In the genomic region with DNA sequence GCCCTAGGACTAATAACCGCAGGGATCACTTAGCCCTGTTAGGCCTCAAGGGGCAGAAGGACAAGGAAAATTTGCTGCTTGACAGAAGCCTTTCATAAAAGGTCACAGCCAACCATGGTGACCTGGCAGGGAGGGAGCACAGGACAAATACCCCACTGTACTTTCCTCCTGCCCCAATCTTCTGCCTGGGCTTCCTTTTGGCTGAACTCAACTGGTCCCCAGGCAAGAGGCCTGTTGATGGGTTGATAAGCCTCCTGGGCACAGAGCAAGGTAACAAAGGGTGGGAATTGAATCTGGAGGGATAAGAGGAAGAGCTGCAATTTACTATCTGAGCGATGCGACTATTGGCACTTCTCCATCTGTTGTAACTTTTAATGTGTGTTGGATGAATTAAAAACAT, we compare ENCODE assay signal across 24 cellular contexts.
"Had no signal": no experiment of that assay in that cellular context is flagged by ENCODE, and none has a peak within 500 bp of the region (broad histone marks: within the 10 kb centered on the region; RNA-seq: fewer than 3 reads in every experiment).

No MANE protein-coding gene starts in this region.

- DNase-seq: colonic mucosa; cortex of kidney; effector CD8-positive, alpha-beta T cell; effector memory CD8-positive, alpha-beta T cell; endodermal cell; erythroblast; esophagus squamous epithelium; foreskin fibroblast; foreskin melanocyte; gastrocnemius medialis; heart left ventricle; hypothalamus; immature natural killer cell; left cardiac atrium; left lung; left ventricle myocardium superior; lower lobe of right lung; mesenchymal stem cell; midbrain; naive thymus-derived CD4-positive, alpha-beta T cell had no signal

- H3K36me3 Mint-ChIP-seq: immature natural killer cell; naive thymus-derived CD4-positive, alpha-beta T cell had no signal

- H3K9me3 ChIP-seq: colonic mucosa, esophagus squamous epithelium, gastrocnemius medialis, heart left ventricle, left lung, lower lobe of right lung had no signal

- H3K79me2 ChIP-seq: hepatocyte had no signal

- H3K4me2 ChIP-seq: hepatocyte had no signal

- ATAC-seq: effector memory CD8-positive, alpha-beta T cell; esophagus mucosa; gastrocnemius medialis; heart left ventricle; left cardiac atrium; left lung; left ventricle myocardium superior; lower lobe of right lung; naive thymus-derived CD4-positive, alpha-beta T cell had no signal

- H3K9me3 Mint-ChIP-seq: dendritic cell treated with granulocyte-macrophage colony-stimulating factor and Interleukin-4, amounts not matched to agents 40 ng/mL and 50 ng/mL, for 4 days; endodermal cell had no signal

- H3K27ac Mint-ChIP-seq: dendritic cell treated with granulocyte-macrophage colony-stimulating factor and Interleukin-4, amounts not matched to agents 40 ng/mL and 50 ng/mL, for 4 days; effector memory CD8-positive, alpha-beta T cell; endodermal cell; immature natural killer cell; naive thymus-derived CD4-positive, alpha-beta T cell had no signal

- H3K27me3 Mint-ChIP-seq: dendritic cell treated with granulocyte-macrophage colony-stimulating factor and Interleukin-4, amounts not matched to agents 40 ng/mL and 50 ng/mL, for 4 days; effector memory CD8-positive, alpha-beta T cell; naive thymus-derived CD4-positive, alpha-beta T cell had no signal

- H3K4me3 ChIP-seq: colonic mucosa, esophagus squamous epithelium, gastrocnemius medialis, heart left ventricle, hepatocyte, left lung, lower lobe of right lung had no signal

- H3K36me3 ChIP-seq: colonic mucosa, esophagus squamous epithelium, gastrocnemius medialis, heart left ventricle, left lung, lower lobe of right lung had no signal

- H3K27ac ChIP-seq: colonic mucosa, epithelial cell of prostate, esophagus squamous epithelium, gastrocnemius medialis, heart left ventricle, hepatocyte, left lung, lower lobe of right lung had no signal

- H3K4me1 Mint-ChIP-seq: immature natural killer cell; naive thymus-derived CD4-positive, alpha-beta T cell had no signal

- H3K4me1 ChIP-seq: colonic mucosa, esophagus squamous epithelium, gastrocnemius medialis, heart left ventricle, left lung, lower lobe of right lung had no signal

- H3K4me3 Mint-ChIP-seq: dendritic cell treated with granulocyte-macrophage colony-stimulating factor and Interleukin-4, amounts not matched to agents 40 ng/mL and 50 ng/mL, for 4 days; effector memory CD8-positive, alpha-beta T cell; endodermal cell; immature natural killer cell; naive thymus-derived CD4-positive, alpha-beta T cell had no signal

- H3K27me3 ChIP-seq: colonic mucosa, esophagus squamous epithelium, gastrocnemius medialis, heart left ventricle, hepatocyte, left lung had no signal
